22 cellular contexts compared by ENCODE assay signal in the genomic region with DNA sequence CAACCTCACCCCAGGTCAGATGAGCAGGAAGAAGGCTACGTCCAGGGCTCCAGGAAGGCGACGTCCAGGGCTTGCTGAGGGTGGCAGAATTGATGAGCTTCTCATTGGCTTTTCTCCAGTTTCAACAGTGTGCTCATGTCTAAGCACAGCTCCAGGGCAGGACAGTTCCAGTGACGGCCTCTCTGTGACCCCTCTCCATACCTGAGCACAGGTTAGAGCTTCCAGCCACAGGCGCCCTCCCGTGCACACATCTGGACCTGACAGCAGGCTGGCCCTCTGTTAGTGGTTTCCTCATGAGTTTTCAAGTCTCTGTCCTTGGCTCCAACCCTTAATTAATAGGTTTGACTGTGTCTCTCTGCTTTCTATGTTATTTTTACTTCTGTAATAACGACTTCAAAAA.
"Had no signal": no experiment of that assay in that cellular context is flagged by ENCODE, and none has a peak within 500 bp of the region (broad histone marks: within the 10 kb centered on the region; RNA-seq: fewer than 3 reads in every experiment).

No MANE protein-coding gene starts in this region.

- H3K4me3 ChIP-seq: colonic mucosa, gastrocnemius medialis had no signal

- H3K4me1 ChIP-seq: colonic mucosa, gastrocnemius medialis had no signal

- H3K27me3 ChIP-seq: brain microvascular endothelial cell, colonic mucosa, gastrocnemius medialis had no signal

- DNase-seq: activated CD4-positive, alpha-beta T cell treated with anti-CD3 and anti-CD28 coated beads, Interleukin-2, amount 10 ng/mL, durations not matched to agents 7 days and 5 days; activated CD4-positive, CD25-positive, alpha-beta regulatory T cell; activated CD8-positive, alpha-beta memory T cell treated with anti-CD3 and anti-CD28 coated beads, Interleukin-2, amount 50 U/mL, for 4 hours; activated CD8-positive, alpha-beta T cell treated with anti-CD3 and anti-CD28 coated beads, Interleukin-2, amount 10 ng/mL, durations not matched to agents 7 days and 5 days; activated effector memory CD4-positive, alpha-beta T cell treated with Interleukin-2 at 50 U/mL for 16 hours; activated naive CD4-positive, alpha-beta T cell treated with anti-CD3 and anti-CD28 coated beads, Interleukin-2, amount 10 ng/mL, durations not matched to agents 7 days and 5 days; activated naive CD8-positive, alpha-beta T cell treated with anti-CD3 and anti-CD28 coated beads, Interleukin-2, amount 50 U/mL, for 24 hours; activated T-cell treated with anti-CD3 and anti-CD28 coated beads, Interleukin-2, amount 50 U/mL, for 48 hours; anterior cingulate cortex; brain microvascular endothelial cell; colonic mucosa; gastrocnemius medialis; head of caudate nucleus; left ventricle myocardium superior; natural killer cell; occipital lobe; stimulated activated CD4-positive, alpha-beta T cell treated with anti-CD3 and anti-CD28 coated beads, Interleukin-2, amount 100 ng/mL, for 24 hours; stimulated activated naive CD8-positive, alpha-beta T cell treated with anti-CD3 and anti-CD28 coated beads, Interleukin-15, Interleukin-2, amounts not matched to agents 100 U/mL and 50 U/mL, for 24 hours; substantia nigra; T-cell; T-helper 9 cell; trophoblast cell had no signal

- H3K9me3 ChIP-seq: colonic mucosa, gastrocnemius medialis had no signal

- ATAC-seq: activated CD8-positive, alpha-beta T cell treated with anti-CD3 and anti-CD28 coated beads, Interleukin-2, amount 10 ng/mL, durations not matched to agents 7 days and 5 days; activated naive CD8-positive, alpha-beta T cell treated with anti-CD3 and anti-CD28 coated beads, Interleukin-2, amount 50 U/mL, for 24 hours; gastrocnemius medialis; left ventricle myocardium superior; natural killer cell; stimulated activated naive CD8-positive, alpha-beta T cell treated with anti-CD3 and anti-CD28 coated beads, Interleukin-15, Interleukin-2, amounts not matched to agents 100 U/mL and 50 U/mL, for 24 hours; T-cell had no signal

- H3K27ac ChIP-seq: brain microvascular endothelial cell, colonic mucosa, gastrocnemius medialis had no signal

- H3K36me3 ChIP-seq: brain microvascular endothelial cell, colonic mucosa, gastrocnemius medialis had no signal
